ENCODE assay signal across 10 cellular contexts in genomic region chr5:137072376-137073174, GRCh38.
DNase-seq lines count a peak whose midpoint lies in the region; ATAC-seq, FAIRE-seq and TF ChIP-seq lines count a peak whose summit lies in the region.
"Had no signal": no experiment of that assay in that cellular context is flagged by ENCODE, and none has a peak within 500 bp of the region (broad histone marks: within the 10 kb centered on the region; RNA-seq: fewer than 3 reads in every experiment).

No MANE protein-coding gene starts in this region.

- 50 to 53% methylated on average over 7 of the region's 7 CpGs for WGBS in pancreas, 2 donors

- TF ChIP-seq CTCF in dorsolateral prefrontal cortex (IDR thresholded peaks at IDR 0.05 in 54 of 56, conservative IDR thresholded peaks at IDR 0.05 in 2 of 56; ENCODE audit: low read depth in 1 of 56, partially characterized antibody in 56 of 56) = no peak
- TF ChIP-seq CTCF in pancreas (IDR thresholded peaks at IDR 0.05) = no peak

- H3K27me3 ChIP-seq in dorsolateral prefrontal cortex (no peaks in the 10 kb centered on the region), pancreas (no peaks in the 10 kb centered on the region)

- no peaks in the 10 kb centered on the region for H3K9me3 ChIP-seq in pancreas

- H3K36me3 ChIP-seq in pancreas = no peaks in the 10 kb centered on the region

- DNase-seq in GM04504 (ENCODE audit: low read depth) = peak; percentile 40
- peak in 2 of 10 donors; percentile 38 to 79 for DNase-seq in dorsolateral prefrontal cortex
- DNase-seq in pancreas = no peak
- DNase-seq in hypothalamus (lab: John Stamatoyannopoulos, UW) = no peak
- DNase-seq in activated CD4-positive, CD25-positive, alpha-beta regulatory T cell treated with anti-CD3 and anti-CD28 coated beads, Interleukin-2, amount 50 U/mL, for 72 hours = no peak
- DNase-seq: stimulated activated CD4-positive, alpha-beta T cell treated with anti-CD3 and anti-CD28 coated beads, Interleukin-2, amount 100 ng/mL, for 48 hours had no signal

- H3K4me3 ChIP-seq in dorsolateral prefrontal cortex (no peak overlapping the region), pancreas (no peak overlapping the region)

- intact Hi-C loops in dorsolateral prefrontal cortex (cut with DNase I) (no loop called here), pancreas (cut with DNase I) (no loop called here)

- H3K27ac ChIP-seq in dorsolateral prefrontal cortex = peak overlapping the region in 54 of 59 donors; percentile 1 to 83 (median 54)
- peak overlapping the region; percentile 37 to 71 (median 49) for H3K27ac ChIP-seq in pancreas

- ATAC-seq in HG03060 (IDR thresholded peaks at IDR 0.05; ENCODE audit: low read depth, unreplicated experiment) = peak; percentile 57
- peak; percentile 25 to 67 (median 44) for ATAC-seq in pancreas
- ATAC-seq in GM18498 (IDR thresholded peaks at IDR 0.05; ENCODE audit: unreplicated experiment) = no peak
- ATAC-seq in GM19455 (IDR thresholded peaks at IDR 0.05; ENCODE audit: unreplicated experiment) = no peak
- ATAC-seq: WTC11 had no signal

- FAIRE-seq in pancreas (lab: Jason Lieb, UNC) = peak; percentile 45

- H3K4me1 ChIP-seq in pancreas = peaks cover 14 to 30% (median 18%) of the 10 kb centered on the region in 3 donors

Comparison
In these comparisons a context has a peak if more than half of its experiments do, and no peak if none do; other contexts are left out.
1. ATAC-seq: peak in HG03060 (single experiment) and pancreas (4 of 4); none in GM18498 (single experiment) and GM19455 (single experiment).